In the genomic region with DNA sequence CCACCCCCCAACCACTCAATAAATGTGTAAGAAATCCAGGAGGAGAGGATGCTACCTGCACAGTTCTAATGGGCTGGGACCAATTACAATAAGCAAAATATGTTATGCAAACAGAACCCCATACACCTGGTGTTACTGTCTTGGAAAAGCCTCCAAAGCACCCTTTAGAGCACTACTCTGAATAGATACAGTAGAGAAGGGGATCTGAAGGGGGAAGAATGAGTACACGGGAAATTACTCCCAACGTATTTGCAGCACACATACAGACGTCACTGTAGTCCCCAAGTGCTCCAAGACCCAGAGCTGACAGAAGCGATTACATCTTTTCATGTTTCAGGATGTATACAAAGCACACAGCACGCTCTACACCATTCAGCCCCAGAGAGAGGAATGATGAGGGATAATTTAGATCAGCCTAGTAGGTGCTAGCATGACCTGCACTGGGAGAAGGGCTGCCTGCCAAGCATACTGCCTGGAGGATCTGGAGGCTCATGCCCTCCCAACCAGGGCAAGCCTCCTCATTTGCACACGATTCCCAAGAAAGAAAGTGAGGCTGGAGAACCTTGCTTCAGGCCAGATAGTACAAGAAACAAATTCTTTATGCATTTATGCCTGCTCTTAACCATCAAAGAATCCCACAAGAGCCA, we compare ENCODE assay signal across 4 cellular contexts.
A peak's percentile ranks its signal among the peaks of the same experiment; 100 is the strongest.
TF ChIP-seq lines count a peak whose summit lies in the region.

No MANE protein-coding gene starts in this region.

TF ChIP-seq in SK-N-SH treated with all-trans-retinoic acid at 6 μM for 48 hours, 23 proteins besides CTCF, POLR2A, EP300 and RAD21:
- TF ChIP-seq ZFP3 (CRISPR knock-in tag; IDR thresholded peaks at IDR 0.05): no peak
- peak; percentile 82 for TF ChIP-seq ZFP30 (CRISPR knock-in tag; IDR thresholded peaks at IDR 0.05)

TF ChIP-seq in SK-N-SH, 30 proteins besides CTCF, POLR2A, EP300 and RAD21 (continues in another document):
- TF ChIP-seq, protein P1, sequence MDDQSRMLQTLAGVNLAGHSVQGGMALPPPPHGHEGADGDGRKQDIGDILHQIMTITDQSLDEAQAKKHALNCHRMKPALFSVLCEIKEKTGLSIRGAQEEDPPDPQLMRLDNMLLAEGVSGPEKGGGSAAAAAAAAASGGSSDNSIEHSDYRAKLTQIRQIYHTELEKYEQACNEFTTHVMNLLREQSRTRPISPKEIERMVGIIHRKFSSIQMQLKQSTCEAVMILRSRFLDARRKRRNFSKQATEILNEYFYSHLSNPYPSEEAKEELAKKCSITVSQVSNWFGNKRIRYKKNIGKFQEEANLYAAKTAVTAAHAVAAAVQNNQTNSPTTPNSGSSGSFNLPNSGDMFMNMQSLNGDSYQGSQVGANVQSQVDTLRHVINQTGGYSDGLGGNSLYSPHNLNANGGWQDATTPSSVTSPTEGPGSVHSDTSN (IDR thresholded peaks at IDR 0.05): no peak
- TF ChIP-seq EZH2phosphoT487 (IDR thresholded peaks at IDR 0.05; ENCODE audit: borderline replicate concordance, low read depth) (no peak), FOXM1 (IDR thresholded peaks at IDR 0.05; ENCODE audit: low read depth) (no peak), CHD2 (IDR thresholded peaks at IDR 0.05; ENCODE audit: low read length, partially characterized antibody) (no peak), NFIC (IDR thresholded peaks at IDR 0.05; ENCODE audit: borderline replicate concordance) (no peak), JUND (IDR thresholded peaks at IDR 0.05) (no peak), RFX5 (IDR thresholded peaks at IDR 0.05; ENCODE audit: low read length) (no peak), SIN3A (IDR thresholded peaks at IDR 0.05; ENCODE audit: borderline replicate concordance, low read depth, low read length) (no peak), MEF2A (IDR thresholded peaks at IDR 0.05; ENCODE audit: borderline replicate concordance, low read depth) (no peak), FOXJ3 (CRISPR knock-in tag; IDR thresholded peaks at IDR 0.05) (no peak)
- TF ChIP-seq, protein P2, sequence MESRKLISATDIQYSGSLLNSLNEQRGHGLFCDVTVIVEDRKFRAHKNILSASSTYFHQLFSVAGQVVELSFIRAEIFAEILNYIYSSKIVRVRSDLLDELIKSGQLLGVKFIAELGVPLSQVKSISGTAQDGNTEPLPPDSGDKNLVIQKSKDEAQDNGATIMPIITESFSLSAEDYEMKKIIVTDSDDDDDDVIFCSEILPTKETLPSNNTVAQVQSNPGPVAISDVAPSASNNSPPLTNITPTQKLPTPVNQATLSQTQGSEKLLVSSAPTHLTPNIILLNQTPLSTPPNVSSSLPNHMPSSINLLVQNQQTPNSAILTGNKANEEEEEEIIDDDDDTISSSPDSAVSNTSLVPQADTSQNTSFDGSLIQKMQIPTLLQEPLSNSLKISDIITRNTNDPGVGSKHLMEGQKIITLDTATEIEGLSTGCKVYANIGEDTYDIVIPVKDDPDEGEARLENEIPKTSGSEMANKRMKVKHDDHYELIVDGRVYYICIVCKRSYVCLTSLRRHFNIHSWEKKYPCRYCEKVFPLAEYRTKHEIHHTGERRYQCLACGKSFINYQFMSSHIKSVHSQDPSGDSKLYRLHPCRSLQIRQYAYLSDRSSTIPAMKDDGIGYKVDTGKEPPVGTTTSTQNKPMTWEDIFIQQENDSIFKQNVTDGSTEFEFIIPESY (IDR thresholded peaks at IDR 0.05; ENCODE audit: borderline replicate concordance, low read depth): no peak
- TF ChIP-seq, protein P3, sequence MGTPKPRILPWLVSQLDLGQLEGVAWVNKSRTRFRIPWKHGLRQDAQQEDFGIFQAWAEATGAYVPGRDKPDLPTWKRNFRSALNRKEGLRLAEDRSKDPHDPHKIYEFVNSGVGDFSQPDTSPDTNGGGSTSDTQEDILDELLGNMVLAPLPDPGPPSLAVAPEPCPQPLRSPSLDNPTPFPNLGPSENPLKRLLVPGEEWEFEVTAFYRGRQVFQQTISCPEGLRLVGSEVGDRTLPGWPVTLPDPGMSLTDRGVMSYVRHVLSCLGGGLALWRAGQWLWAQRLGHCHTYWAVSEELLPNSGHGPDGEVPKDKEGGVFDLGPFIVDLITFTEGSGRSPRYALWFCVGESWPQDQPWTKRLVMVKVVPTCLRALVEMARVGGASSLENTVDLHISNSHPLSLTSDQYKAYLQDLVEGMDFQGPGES (IDR thresholded peaks at IDR 0.05; ENCODE audit: low read depth, low read length): no peak
- TF ChIP-seq, protein P4, sequence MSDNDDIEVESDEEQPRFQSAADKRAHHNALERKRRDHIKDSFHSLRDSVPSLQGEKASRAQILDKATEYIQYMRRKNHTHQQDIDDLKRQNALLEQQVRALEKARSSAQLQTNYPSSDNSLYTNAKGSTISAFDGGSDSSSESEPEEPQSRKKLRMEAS (IDR thresholded peaks at IDR 0.05; ENCODE audit: low read depth): no peak
- TF ChIP-seq, protein P5, sequence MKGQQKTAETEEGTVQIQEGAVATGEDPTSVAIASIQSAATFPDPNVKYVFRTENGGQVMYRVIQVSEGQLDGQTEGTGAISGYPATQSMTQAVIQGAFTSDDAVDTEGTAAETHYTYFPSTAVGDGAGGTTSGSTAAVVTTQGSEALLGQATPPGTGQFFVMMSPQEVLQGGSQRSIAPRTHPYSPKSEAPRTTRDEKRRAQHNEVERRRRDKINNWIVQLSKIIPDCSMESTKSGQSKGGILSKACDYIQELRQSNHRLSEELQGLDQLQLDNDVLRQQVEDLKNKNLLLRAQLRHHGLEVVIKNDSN (IDR thresholded peaks at IDR 0.05; ENCODE audit: borderline replicate concordance, low read depth): no peak

TF ChIP-seq in HepG2, 621 proteins besides CTCF, POLR2A, EP300 and RAD21 (continues in another document):
- TF ChIP-seq, protein P6, sequence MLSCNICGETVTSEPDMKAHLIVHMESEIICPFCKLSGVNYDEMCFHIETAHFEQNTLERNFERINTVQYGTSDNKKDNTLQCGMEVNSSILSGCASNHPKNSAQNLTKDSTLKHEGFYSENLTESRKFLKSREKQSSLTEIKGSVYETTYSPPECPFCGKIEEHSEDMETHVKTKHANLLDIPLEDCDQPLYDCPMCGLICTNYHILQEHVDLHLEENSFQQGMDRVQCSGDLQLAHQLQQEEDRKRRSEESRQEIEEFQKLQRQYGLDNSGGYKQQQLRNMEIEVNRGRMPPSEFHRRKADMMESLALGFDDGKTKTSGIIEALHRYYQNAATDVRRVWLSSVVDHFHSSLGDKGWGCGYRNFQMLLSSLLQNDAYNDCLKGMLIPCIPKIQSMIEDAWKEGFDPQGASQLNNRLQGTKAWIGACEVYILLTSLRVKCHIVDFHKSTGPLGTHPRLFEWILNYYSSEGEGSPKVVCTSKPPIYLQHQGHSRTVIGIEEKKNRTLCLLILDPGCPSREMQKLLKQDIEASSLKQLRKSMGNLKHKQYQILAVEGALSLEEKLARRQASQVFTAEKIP (CRISPR knock-in tag; IDR thresholded peaks at IDR 0.05; ENCODE audit: borderline replicate concordance): no peak
- TF ChIP-seq BRCA1 (CRISPR knock-in tag; IDR thresholded peaks at IDR 0.05) (no peak), KLF15 (CRISPR knock-in tag; IDR thresholded peaks at IDR 0.05; ENCODE audit: borderline replicate concordance) (no peak), ZFP90 (CRISPR knock-in tag; IDR thresholded peaks at IDR 0.05; ENCODE audit: borderline replicate concordance) (no peak), MIXL1 (CRISPR knock-in tag; IDR thresholded peaks at IDR 0.05) (no peak), GATA4 (IDR thresholded peaks at IDR 0.05; ENCODE audit: borderline replicate concordance, low read depth) (no peak), ZNF878 (CRISPR knock-in tag; IDR thresholded peaks at IDR 0.05) (no peak), YEATS2 (CRISPR knock-in tag; IDR thresholded peaks at IDR 0.05; ENCODE audit: borderline replicate concordance) (no peak), SKI (IDR thresholded peaks at IDR 0.05; ENCODE audit: partially characterized antibody) (no peak), ZNF367 (CRISPR knock-in tag; IDR thresholded peaks at IDR 0.05; ENCODE audit: borderline replicate concordance) (no peak), ZNF101 (CRISPR knock-in tag; IDR thresholded peaks at IDR 0.05; ENCODE audit: borderline replicate concordance, low read depth) (no peak), MED1 (CRISPR knock-in tag; IDR thresholded peaks at IDR 0.05) (no peak), GTF2F1 (IDR thresholded peaks at IDR 0.05; ENCODE audit: low read length) (no peak), ZNF12 (CRISPR knock-in tag; IDR thresholded peaks at IDR 0.05) (no peak), ZNF350 (CRISPR knock-in tag; IDR thresholded peaks at IDR 0.05; ENCODE audit: borderline replicate concordance, low read depth) (no peak)
- TF ChIP-seq, protein P7, sequence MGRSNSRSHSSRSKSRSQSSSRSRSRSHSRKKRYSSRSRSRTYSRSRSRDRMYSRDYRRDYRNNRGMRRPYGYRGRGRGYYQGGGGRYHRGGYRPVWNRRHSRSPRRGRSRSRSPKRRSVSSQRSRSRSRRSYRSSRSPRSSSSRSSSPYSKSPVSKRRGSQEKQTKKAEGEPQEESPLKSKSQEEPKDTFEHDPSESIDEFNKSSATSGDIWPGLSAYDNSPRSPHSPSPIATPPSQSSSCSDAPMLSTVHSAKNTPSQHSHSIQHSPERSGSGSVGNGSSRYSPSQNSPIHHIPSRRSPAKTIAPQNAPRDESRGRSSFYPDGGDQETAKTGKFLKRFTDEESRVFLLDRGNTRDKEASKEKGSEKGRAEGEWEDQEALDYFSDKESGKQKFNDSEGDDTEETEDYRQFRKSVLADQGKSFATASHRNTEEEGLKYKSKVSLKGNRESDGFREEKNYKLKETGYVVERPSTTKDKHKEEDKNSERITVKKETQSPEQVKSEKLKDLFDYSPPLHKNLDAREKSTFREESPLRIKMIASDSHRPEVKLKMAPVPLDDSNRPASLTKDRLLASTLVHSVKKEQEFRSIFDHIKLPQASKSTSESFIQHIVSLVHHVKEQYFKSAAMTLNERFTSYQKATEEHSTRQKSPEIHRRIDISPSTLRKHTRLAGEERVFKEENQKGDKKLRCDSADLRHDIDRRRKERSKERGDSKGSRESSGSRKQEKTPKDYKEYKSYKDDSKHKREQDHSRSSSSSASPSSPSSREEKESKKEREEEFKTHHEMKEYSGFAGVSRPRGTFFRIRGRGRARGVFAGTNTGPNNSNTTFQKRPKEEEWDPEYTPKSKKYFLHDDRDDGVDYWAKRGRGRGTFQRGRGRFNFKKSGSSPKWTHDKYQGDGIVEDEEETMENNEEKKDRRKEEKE (IDR thresholded peaks at IDR 0.05): no peak
- TF ChIP-seq, protein P8, sequence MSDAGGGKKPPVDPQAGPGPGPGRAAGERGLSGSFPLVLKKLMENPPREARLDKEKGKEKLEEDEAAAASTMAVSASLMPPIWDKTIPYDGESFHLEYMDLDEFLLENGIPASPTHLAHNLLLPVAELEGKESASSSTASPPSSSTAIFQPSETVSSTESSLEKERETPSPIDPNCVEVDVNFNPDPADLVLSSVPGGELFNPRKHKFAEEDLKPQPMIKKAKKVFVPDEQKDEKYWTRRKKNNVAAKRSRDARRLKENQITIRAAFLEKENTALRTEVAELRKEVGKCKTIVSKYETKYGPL (CRISPR knock-in tag; IDR thresholded peaks at IDR 0.05): no peak

TF ChIP-seq in K562, 482 proteins besides CTCF, POLR2A, EP300 and RAD21:
- TF ChIP-seq SLC30A9 (CRISPR knock-in tag; IDR thresholded peaks at IDR 0.05) (no peak), PHTF2 (CRISPR knock-in tag; IDR thresholded peaks at IDR 0.05) (no peak), ZNF717 (CRISPR knock-in tag; IDR thresholded peaks at IDR 0.05) (no peak)
